Comparison of ENCODE assay signal across 9 cellular contexts in the genomic region with DNA sequence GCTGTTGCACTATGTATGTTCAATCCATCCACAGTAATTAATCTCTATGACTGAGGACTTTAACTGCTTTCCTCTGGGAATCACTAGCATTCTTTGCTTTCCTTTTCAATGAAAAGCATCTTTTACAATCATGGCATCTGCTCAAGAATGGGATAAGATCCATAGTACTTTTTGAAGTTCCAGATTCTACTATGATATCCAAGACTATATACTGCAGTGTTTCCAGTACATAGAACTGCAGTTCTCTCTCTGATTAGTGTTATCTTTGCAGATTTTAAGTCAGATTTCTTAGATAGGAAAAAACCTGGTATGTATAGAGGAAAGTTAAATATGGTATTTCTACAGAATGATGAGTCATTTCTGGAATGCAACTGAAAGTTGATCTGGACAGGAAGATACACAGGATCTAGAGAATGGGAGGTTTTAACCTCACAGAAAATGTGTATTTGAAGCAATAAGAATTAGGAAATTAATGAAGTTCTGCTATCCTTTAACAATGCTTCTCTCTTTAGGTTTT.
A peak's percentile ranks its signal among the peaks of the same experiment; 100 is the strongest.
DNase-seq lines count a peak whose midpoint lies in the region; ATAC-seq and TF ChIP-seq lines count a peak whose summit lies in the region.
"Had no signal": no experiment of that assay in that cellular context is flagged by ENCODE, and none has a peak within 500 bp of the region (broad histone marks: within the 10 kb centered on the region; RNA-seq: fewer than 3 reads in every experiment).

No MANE protein-coding gene starts in this region.

- H3K27me3 Mint-ChIP-seq in activated T-helper 17 cell treated with anti-CD3 and anti-CD28 coated beads, Interleukin-2, amount 50 U/mL, for 72 hours, result no peaks in the 10 kb centered on the region
- H3K27me3 Mint-ChIP-seq in chondrocyte (ENCODE audit: low read depth) (no peaks in the 10 kb centered on the region), nephron progenitor cell (ENCODE audit: low read depth, poor library complexity) (no peaks in the 10 kb centered on the region)

- no peak overlapping the region for H3K4me3 Mint-ChIP-seq in activated T-helper 17 cell treated with anti-CD3 and anti-CD28 coated beads, Interleukin-2, amount 50 U/mL, for 72 hours
- H3K4me3 Mint-ChIP-seq in chondrocyte (ENCODE audit: unreplicated experiment) (no peak overlapping the region), nephron progenitor cell (no peak overlapping the region)

- no peaks in the 10 kb centered on the region for H3K9me3 Mint-ChIP-seq in activated T-helper 17 cell treated with anti-CD3 and anti-CD28 coated beads, Interleukin-2, amount 50 U/mL, for 72 hours
- H3K9me3 Mint-ChIP-seq in chondrocyte (ENCODE audit: low read depth) (peaks cover 2% of the 10 kb centered on the region), nephron progenitor cell (peaks cover 9% of the 10 kb centered on the region)

- ATAC-seq in GM18520 (IDR thresholded peaks at IDR 0.05; ENCODE audit: unreplicated experiment), result peak; percentile 53
- ATAC-seq in activated T-helper 17 cell treated with anti-CD3 and anti-CD28 coated beads, Interleukin-2, amount 50 U/mL, for 72 hours (replicated peaks), result no peak

- TF ChIP-seq CTCF in chondrocyte (IDR thresholded peaks at IDR 0.05), result no peak
- no peak for TF ChIP-seq CTCF in nephron progenitor cell (IDR thresholded peaks at IDR 0.05)

- no peak overlapping the region for H3K27ac Mint-ChIP-seq in activated T-helper 17 cell treated with anti-CD3 and anti-CD28 coated beads, Interleukin-2, amount 50 U/mL, for 72 hours
- H3K27ac Mint-ChIP-seq in chondrocyte (ENCODE audit: unreplicated experiment) (no peak overlapping the region), nephron progenitor cell (no peak overlapping the region)

- peak; percentile 65 for DNase-seq in HCEC 1CT
- DNase-seq in HS-27A (ENCODE audit: low read depth), result peak; percentile 34
- peak; percentile 15 for DNase-seq in hepatic stellate cell (ENCODE audit: low spot score)
- DNase-seq in chondrocyte (ENCODE audit: low spot score), result no peak
- DNase-seq in UCSD-AML1 (lab: John Stamatoyannopoulos, UW; ENCODE audit: unreplicated experiment), result no peak
- DNase-seq in nephron progenitor cell, result no peak
- DNase-seq: hypothalamus had no signal

- no peaks in the 10 kb centered on the region for H3K4me1 Mint-ChIP-seq in activated T-helper 17 cell treated with anti-CD3 and anti-CD28 coated beads, Interleukin-2, amount 50 U/mL, for 72 hours
- H3K4me1 Mint-ChIP-seq in chondrocyte (ENCODE audit: low read depth), result peaks cover 17% of the 10 kb centered on the region
- H3K4me1 Mint-ChIP-seq in nephron progenitor cell, result no peaks in the 10 kb centered on the region

- H3K36me3 Mint-ChIP-seq in activated T-helper 17 cell treated with anti-CD3 and anti-CD28 coated beads, Interleukin-2, amount 50 U/mL, for 72 hours (ENCODE audit: low read depth), result no peaks in the 10 kb centered on the region
- H3K36me3 Mint-ChIP-seq in chondrocyte (ENCODE audit: low read depth) (no peaks in the 10 kb centered on the region), nephron progenitor cell (ENCODE audit: low read depth) (no peaks in the 10 kb centered on the region)

Comparison
In these comparisons a context has a peak if more than half of its experiments do, and no peak if none do; other contexts are left out.
1. DNase-seq: peak in HCEC 1CT (single experiment), HS-27A (single experiment) and hepatic stellate cell (single experiment); none in chondrocyte (single experiment), UCSD-AML1 (single experiment) and nephron progenitor cell (single experiment).